Comparison of ENCODE assay signal across 11 cellular contexts in the genomic region with DNA sequence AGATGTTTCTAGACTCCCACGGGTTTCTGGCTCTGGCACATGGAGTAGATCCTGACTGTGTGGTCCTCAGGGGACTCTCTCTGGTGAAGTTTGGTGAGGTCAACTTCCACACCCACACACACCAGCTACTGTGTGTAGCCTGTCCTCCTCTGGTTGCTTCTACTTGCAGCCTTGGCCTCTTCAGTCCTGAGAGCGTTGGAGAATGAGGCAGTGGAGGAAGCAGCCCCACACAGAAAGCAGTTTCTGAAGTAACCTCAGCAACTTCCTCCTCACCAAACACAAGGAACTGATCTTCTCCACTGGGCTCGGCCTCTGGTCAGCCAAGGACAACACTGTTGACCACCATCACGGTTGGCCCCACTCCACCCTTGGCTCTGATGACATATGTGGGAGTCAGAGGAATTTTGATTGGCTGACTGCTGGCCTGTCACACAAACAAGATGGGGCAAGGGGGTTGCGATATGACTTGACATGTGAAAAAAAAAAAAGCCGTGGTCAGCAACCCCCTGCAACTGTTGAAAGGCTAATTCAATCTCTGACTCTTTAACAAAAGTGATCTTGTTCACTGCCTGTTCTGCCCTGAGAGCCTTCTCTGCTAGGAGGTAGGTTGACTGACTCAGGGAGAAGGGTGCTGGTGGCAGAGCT. TPM values are rescaled to one million over a fixed set of nuclear protein-coding genes. Genes with fewer than 3 reads are reported as not detected.
DNase-seq lines count a peak whose midpoint lies in the region; ATAC-seq, FAIRE-seq and TF ChIP-seq lines count a peak whose summit lies in the region.
"Had no signal": no experiment of that assay in that cellular context is flagged by ENCODE, and none has a peak within 500 bp of the region (broad histone marks: within the 10 kb centered on the region; RNA-seq: fewer than 3 reads in every experiment).

No MANE protein-coding gene starts in this region.

- peaks cover 8% of the 10 kb centered on the region for H3K36me3 Mint-ChIP-seq in activated T-helper 1 cell treated with anti-CD3 and anti-CD28 coated beads, Interleukin-12 subunit alpha, Interleukin-12 subunit beta, Interleukin-2, Interleukin-4 antibody, amounts not matched to agents 30 ng/mL and 10 ng/mL and 1 ng/mL, durations not matched to agents 14 hours and 24 hours and 36 hours (ENCODE audit: low read depth)
- H3K36me3 Mint-ChIP-seq: CD4-positive, CD25-positive, alpha-beta regulatory T cell; T-cell had no signal

- no peak overlapping the region for H3K4me2 ChIP-seq in HepG2 (ENCODE audit: low read depth, low read length)
- H3K4me2 ChIP-seq in PC-3 (ENCODE audit: low read length): no peak overlapping the region

- peak overlapping the region; percentile 71 for H3K4me3 Mint-ChIP-seq in activated T-helper 1 cell treated with anti-CD3 and anti-CD28 coated beads, Interleukin-12 subunit alpha, Interleukin-12 subunit beta, Interleukin-2, Interleukin-4 antibody, amounts not matched to agents 30 ng/mL and 10 ng/mL and 1 ng/mL, durations not matched to agents 14 hours and 24 hours and 36 hours
- H3K4me3 Mint-ChIP-seq: CD4-positive, CD25-positive, alpha-beta regulatory T cell; T-cell had no signal

- no peak overlapping the region for H2AFZ ChIP-seq in HepG2 (ENCODE audit: low read length)
- no peak overlapping the region for H2AFZ ChIP-seq in PC-3 (ENCODE audit: low read length)

- POLR2A ChIA-PET in HepG2 (lab: Yijun Ruan, JAX): no interaction called here
- POLR2A ChIA-PET in PC-3 (lab: Charles Lee; ENCODE audit: unreplicated experiment): no interaction called here

- intact Hi-C loops in right lobe of liver (cut with DNase I) (no loop called here), HepG2 (cut with micrococcal nuclease; ENCODE audit: unreplicated experiment) (no loop called here), uterus (cut with DNase I; ENCODE audit: low total_unique reads) (no loop called here), PC-3 (cut with micrococcal nuclease) (no loop called here)
- intact Hi-C loops in activated T-helper 1 cell treated with anti-CD3 and anti-CD28 coated beads, Interleukin-12 subunit alpha, Interleukin-12 subunit beta, Interleukin-2, Interleukin-4 antibody, amounts not matched to agents 30 ng/mL and 10 ng/mL and 1 ng/mL, durations not matched to agents 14 hours and 24 hours and 36 hours (cut with micrococcal nuclease): loop anchor here (1.0 kb wide), 1 partner anchor 72 kb away; no protein-coding TSS in a partner anchor

- no peaks in the 10 kb centered on the region for H3K36me3 ChIP-seq in right lobe of liver
- no peaks in the 10 kb centered on the region for H3K36me3 ChIP-seq in HepG2 (replicated peaks in 1 of 2; ENCODE audit: control insufficient read depth in 1 of 2, insufficient read depth in 2 of 2, low read length in 2 of 2)
- H3K36me3 ChIP-seq in uterus: no peaks in the 10 kb centered on the region
- H3K36me3 ChIP-seq in PC-3 (ENCODE audit: low read depth, low read length): no peaks in the 10 kb centered on the region

- H3F3A ChIP-seq in PC-3 (ENCODE audit: low read length, unreplicated experiment): no peaks in the 10 kb centered on the region

- H3K27me3 ChIP-seq in right lobe of liver (no peaks in the 10 kb centered on the region), HepG2 (ENCODE audit: control insufficient read depth in 1 of 2, insufficient read depth in 2 of 2, low read length in 2 of 2) (peaks cover 0 to 6% of the 10 kb centered on the region in 2 experiments; a peak in 2 of 5 replicates), uterus (no peaks in the 10 kb centered on the region), PC-3 (ENCODE audit: low read length) (no peaks in the 10 kb centered on the region)

- H4K20me1 ChIP-seq in HepG2 (ENCODE audit: insufficient read depth, low read length): no peaks in the 10 kb centered on the region
- no peaks in the 10 kb centered on the region for H4K20me1 ChIP-seq in PC-3 (ENCODE audit: low read length)

- in situ Hi-C loops in HepG2 (cut with HindIII; ENCODE audit: extremely low pct_ligation_motif_present, low pct_unique_long_range_greater_than_20kb): no loop called here

- peaks cover 4% of the 10 kb centered on the region for H3K9me3 Mint-ChIP-seq in activated T-helper 1 cell treated with anti-CD3 and anti-CD28 coated beads, Interleukin-12 subunit alpha, Interleukin-12 subunit beta, Interleukin-2, Interleukin-4 antibody, amounts not matched to agents 30 ng/mL and 10 ng/mL and 1 ng/mL, durations not matched to agents 14 hours and 24 hours and 36 hours

- DNase-seq in right lobe of liver (peak in 2 of 3 donors; percentile 38 to 60), HepG2 (ENCODE audit: low spot score) (no peak), H4 (ENCODE audit: low spot score) (no peak), uterus (no peak), PC-3 (no peak), NCI-H526 (lab: John Stamatoyannopoulos, UW) (no peak)
- peak; percentile 43 for DNase-seq in activated T-helper 1 cell treated with anti-CD3 and anti-CD28 coated beads, Interleukin-12 subunit alpha, Interleukin-12 subunit beta, Interleukin-2, Interleukin-4 antibody, amounts not matched to agents 30 ng/mL and 10 ng/mL and 1 ng/mL, durations not matched to agents 14 hours and 24 hours and 36 hours (ENCODE audit: low spot score)

- TF ChIP-seq CTCF in right lobe of liver (IDR thresholded peaks at IDR 0.05): no peak
- no peak for TF ChIP-seq CTCF in HepG2 (CRISPR knock-in tag; IDR thresholded peaks at IDR 0.05)
- no peak for TF ChIP-seq CTCF in uterus (IDR thresholded peaks at IDR 0.05)
- TF ChIP-seq CTCF in PC-3 (conservative IDR thresholded peaks at IDR 0.05; ENCODE audit: low read depth, low read length): no peak

- H3K9me3 ChIP-seq in right lobe of liver (no peaks in the 10 kb centered on the region), HepG2 (ENCODE audit: low read length) (no peaks in the 10 kb centered on the region), uterus (no peaks in the 10 kb centered on the region), PC-3 (ENCODE audit: low read length) (no peaks in the 10 kb centered on the region)

- H3K27ac Mint-ChIP-seq in activated T-helper 1 cell treated with anti-CD3 and anti-CD28 coated beads, Interleukin-12 subunit alpha, Interleukin-12 subunit beta, Interleukin-2, Interleukin-4 antibody, amounts not matched to agents 30 ng/mL and 10 ng/mL and 1 ng/mL, durations not matched to agents 14 hours and 24 hours and 36 hours: peak overlapping the region; percentile 87
- H3K27ac Mint-ChIP-seq: CD4-positive, CD25-positive, alpha-beta regulatory T cell had no signal

- TF ChIP-seq POLR2A in right lobe of liver (IDR thresholded peaks at IDR 0.05) (no peak), HepG2 (IDR thresholded peaks at IDR 0.05; ENCODE audit: insufficient read depth in 1 of 2, low read depth in 2 of 2, low read length in 2 of 2) (no peak), uterus (IDR thresholded peaks at IDR 0.05) (no peak)

- FAIRE-seq in HepG2 (lab: Jason Lieb, UNC): no peak

- no peak for TF ChIP-seq EP300 in HepG2 (IDR thresholded peaks at IDR 0.05; ENCODE audit: low read depth in 2 of 2, low read length in 2 of 2)
- TF ChIP-seq EP300 in HepG2 (CRISPR knock-in tag; IDR thresholded peaks at IDR 0.05; ENCODE audit: borderline replicate concordance): no peak

- 52% methylated on average over 5 of the region's 6 CpGs for WGBS in right lobe of liver (ENCODE audit: insufficient coverage, low coverage, low lambda C conversion rate, missing lambda C conversion rate)
- WGBS in HepG2 (ENCODE audit: low lambda C conversion rate): 35% methylated on average over 6 of the region's 6 CpGs

- no peaks in the 10 kb centered on the region for H3K27me3 Mint-ChIP-seq in activated T-helper 1 cell treated with anti-CD3 and anti-CD28 coated beads, Interleukin-12 subunit alpha, Interleukin-12 subunit beta, Interleukin-2, Interleukin-4 antibody, amounts not matched to agents 30 ng/mL and 10 ng/mL and 1 ng/mL, durations not matched to agents 14 hours and 24 hours and 36 hours (ENCODE audit: insufficient read depth)

- peak; percentile 52 to 70 (median 59) for ATAC-seq in right lobe of liver
- no peak for ATAC-seq in HepG2
- peak; percentile 46 for ATAC-seq in HG03139 (IDR thresholded peaks at IDR 0.05; ENCODE audit: unreplicated experiment)
- ATAC-seq in PC-3: no peak
- ATAC-seq: T-cell had no signal

- H3K27ac ChIP-seq in right lobe of liver (no peak overlapping the region), HepG2 (ENCODE audit: extremely low read length, insufficient read depth, low read length) (no peak overlapping the region), uterus (no peak overlapping the region), PC-3 (ENCODE audit: low read length) (no peak overlapping the region)

- H3K9me2 ChIP-seq in PC-3 (replicated peaks; ENCODE audit: low read length): no peaks in the 10 kb centered on the region

- TF ChIP-seq RAD21 in HepG2 (CRISPR knock-in tag; IDR thresholded peaks at IDR 0.05): no peak

- H3K4me1 ChIP-seq in right lobe of liver (peaks cover 0 to 14% (median 4%) of the 10 kb centered on the region in 4 donors), HepG2 (ENCODE audit: insufficient read depth, low read length) (peaks cover 19% of the 10 kb centered on the region), uterus (no peaks in the 10 kb centered on the region), PC-3 (ENCODE audit: insufficient read depth, low read length) (peaks cover 5% of the 10 kb centered on the region)

- no TSS peak for BruUV-seq in HepG2 (replicated peaks; lab: Mats Ljungman, UMichigan)
- BruUV-seq in PC-3 (replicated peaks; lab: Mats Ljungman, UMichigan): no TSS peak

- H3K79me2 ChIP-seq in HepG2 (ENCODE audit: insufficient read depth, low read length) (no peaks in the 10 kb centered on the region), PC-3 (ENCODE audit: low read length) (no peaks in the 10 kb centered on the region)

- H3K4me3 ChIP-seq in right lobe of liver (no peak overlapping the region), HepG2 (replicated peaks in 1 of 3; ENCODE audit: insufficient read depth in 1 of 3, low read depth in 2 of 3, low read length in 3 of 3) (no peak overlapping the region), uterus (no peak overlapping the region), PC-3 (ENCODE audit: low read length) (no peak overlapping the region)

- H3K9ac ChIP-seq in HepG2 (ENCODE audit: insufficient read depth, low read depth, low read length) (no peak overlapping the region), PC-3 (ENCODE audit: low read length) (no peak overlapping the region)

- peaks cover 62% of the 10 kb centered on the region for H3K4me1 Mint-ChIP-seq in activated T-helper 1 cell treated with anti-CD3 and anti-CD28 coated beads, Interleukin-12 subunit alpha, Interleukin-12 subunit beta, Interleukin-2, Interleukin-4 antibody, amounts not matched to agents 30 ng/mL and 10 ng/mL and 1 ng/mL, durations not matched to agents 14 hours and 24 hours and 36 hours (ENCODE audit: low read depth)

- CTCF ChIA-PET in HepG2 (lab: Yijun Ruan, JAX; ENCODE audit: low intra/inter-chr PET ratio, low total read pairs): no interaction called here
- CTCF ChIA-PET in PC-3 (lab: Charles Lee): no interaction called here

RNA-seq across cellular contexts. Expression of gene CD86, which starts 19.6 kb away (rescaled TPM):
- total RNA-seq in right lobe of liver (1 to 10 TPM in 5 of 6 experiments, under 1 TPM in 1; 0.97 to 6.7 (median 3.4) TPM), HepG2 (2016; rRNA removed; fragmentation: Illumina TruSeq; extraction: Trizol) (not detected in 2 replicates), uterus (1 to 10 TPM in 3 of 4 donors, under 1 TPM in 1; 0.29 to 4.3 (median 3.0) TPM), PC-3 (2014; rRNA removed) (0.07 TPM in 1 of 2 replicates, not detected in the other)
- not detected in 2 replicates for total RNA-seq in HepG2 (2016; cell fraction: cytosol; rRNA removed; fragmentation: Illumina TruSeq; extraction: Trizol; ENCODE audit: low read depth)
- total RNA-seq in HepG2 (2016; cell fraction: insoluble cytoplasmic fraction; rRNA removed; fragmentation: Illumina TruSeq; extraction: Trizol): not detected in 2 replicates
- total RNA-seq in HepG2 (2016; cell fraction: membrane; rRNA removed; fragmentation: Illumina TruSeq; extraction: Trizol): not detected in 2 replicates
- total RNA-seq in HepG2 (2016; cell fraction: nucleus; rRNA removed; fragmentation: Illumina TruSeq; extraction: Trizol): not detected in 2 replicates
- polyA plus RNA-seq in HepG2 (2011; rRNA removed): not detected in 2 replicates
- polyA plus RNA-seq in HepG2 (2011; cell fraction: cytosol; rRNA removed): not detected in 2 replicates
- not detected in 2 replicates for polyA plus RNA-seq in HepG2 (2011; cell fraction: nucleus; rRNA removed)
- polyA plus RNA-seq in HepG2 (2012): not detected in 2 replicates
- polyA plus RNA-seq in HepG2 (2016; cell fraction: cytosol; fragmentation: Illumina TruSeq; extraction: Trizol; ENCODE audit: low read depth): not detected in 2 replicates
- not detected in 2 replicates for polyA plus RNA-seq in HepG2 (2016; cell fraction: insoluble cytoplasmic fraction; fragmentation: Illumina TruSeq; extraction: Trizol; ENCODE audit: low read depth)
- not detected in 2 replicates for polyA plus RNA-seq in HepG2 (2016; cell fraction: membrane; fragmentation: Illumina TruSeq; extraction: Trizol; ENCODE audit: low read depth)
- polyA plus RNA-seq in HepG2 (2016; cell fraction: nucleus; fragmentation: Illumina TruSeq; extraction: Trizol; ENCODE audit: insufficient read depth, low read depth): not detected in 2 replicates
- polyA minus RNA-seq in HepG2 (2011; rRNA and poly(A)+ RNA removed; ENCODE audit: low replicate concordance): not detected in 2 replicates
- not detected in 2 replicates for polyA minus RNA-seq in HepG2 (2011; cell fraction: cytosol; rRNA and poly(A)+ RNA removed)
- polyA minus RNA-seq in HepG2 (2011; cell fraction: nucleus; rRNA and poly(A)+ RNA removed): not detected in 2 replicates
- total RNA-seq in activated T-helper 1 cell treated with anti-CD3 and anti-CD28 coated beads, Interleukin-12 subunit alpha, Interleukin-12 subunit beta, Interleukin-2, Interleukin-4 antibody, amounts not matched to agents 30 ng/mL and 10 ng/mL and 1 ng/mL, durations not matched to agents 14 hours and 24 hours and 36 hours: 2.7 and 3.8 TPM in 2 replicates
- total RNA-seq in H4 (2014; rRNA removed; shearing (Covaris generic)): 0.39 and 1.6 TPM in 2 replicates
- total RNA-seq: CD4-positive, CD25-positive, alpha-beta regulatory T cell had no signal

RNA-seq across cellular contexts. Expression of gene ILDR1, which starts 52.7 kb away (rescaled TPM):
- total RNA-seq in right lobe of liver (under 1 TPM in 5 of 6 experiments, not detected in 1; 0.12 to 0.88 (median 0.33) TPM), HepG2 (2016; rRNA removed; fragmentation: Illumina TruSeq; extraction: Trizol) (not detected in 2 replicates), uterus (1 to 10 TPM in 1 of 4 donors, not detected in 3; 1.9 TPM), PC-3 (2014; rRNA removed) (4.8 and 5.6 TPM in 2 replicates)
- not detected in 2 replicates for total RNA-seq in HepG2 (2016; cell fraction: cytosol; rRNA removed; fragmentation: Illumina TruSeq; extraction: Trizol; ENCODE audit: low read depth)
- not detected in 2 replicates for total RNA-seq in HepG2 (2016; cell fraction: insoluble cytoplasmic fraction; rRNA removed; fragmentation: Illumina TruSeq; extraction: Trizol)
- not detected in 2 replicates for total RNA-seq in HepG2 (2016; cell fraction: membrane; rRNA removed; fragmentation: Illumina TruSeq; extraction: Trizol)
- not detected in 2 replicates for total RNA-seq in HepG2 (2016; cell fraction: nucleus; rRNA removed; fragmentation: Illumina TruSeq; extraction: Trizol)
- not detected in 2 replicates for polyA plus RNA-seq in HepG2 (2011; rRNA removed)
- polyA plus RNA-seq in HepG2 (2011; cell fraction: cytosol; rRNA removed): not detected in 2 replicates
- not detected in 2 replicates for polyA plus RNA-seq in HepG2 (2011; cell fraction: nucleus; rRNA removed)
- polyA plus RNA-seq in HepG2 (2012): 0.09 TPM in 1 of 2 replicates, not detected in the other
- polyA plus RNA-seq in HepG2 (2016; cell fraction: cytosol; fragmentation: Illumina TruSeq; extraction: Trizol; ENCODE audit: low read depth): not detected in 2 replicates
- not detected in 2 replicates for polyA plus RNA-seq in HepG2 (2016; cell fraction: insoluble cytoplasmic fraction; fragmentation: Illumina TruSeq; extraction: Trizol; ENCODE audit: low read depth)
- polyA plus RNA-seq in HepG2 (2016; cell fraction: membrane; fragmentation: Illumina TruSeq; extraction: Trizol; ENCODE audit: low read depth): not detected in 2 replicates
- polyA plus RNA-seq in HepG2 (2016; cell fraction: nucleus; fragmentation: Illumina TruSeq; extraction: Trizol; ENCODE audit: insufficient read depth, low read depth): not detected in 2 replicates
- not detected in 2 replicates for polyA minus RNA-seq in HepG2 (2011; rRNA and poly(A)+ RNA removed; ENCODE audit: low replicate concordance)
- not detected in 2 replicates for polyA minus RNA-seq in HepG2 (2011; cell fraction: cytosol; rRNA and poly(A)+ RNA removed)
- not detected in 2 replicates for polyA minus RNA-seq in HepG2 (2011; cell fraction: nucleus; rRNA and poly(A)+ RNA removed)
- total RNA-seq in activated T-helper 1 cell treated with anti-CD3 and anti-CD28 coated beads, Interleukin-12 subunit alpha, Interleukin-12 subunit beta, Interleukin-2, Interleukin-4 antibody, amounts not matched to agents 30 ng/mL and 10 ng/mL and 1 ng/mL, durations not matched to agents 14 hours and 24 hours and 36 hours: 0.34 and 0.76 TPM in 2 replicates
- not detected in 2 replicates for total RNA-seq in H4 (2014; rRNA removed; shearing (Covaris generic))
- total RNA-seq: CD4-positive, CD25-positive, alpha-beta regulatory T cell; skeletal muscle tissue had no signal

Comparison
In these comparisons a context has a peak if more than half of its experiments do, and no peak if none do; other contexts are left out.
1. ATAC-seq: peak in right lobe of liver (4 of 4) and HG03139 (single experiment); none in HepG2 (single experiment) and PC-3 (single experiment).
2. DNase-seq: peak in right lobe of liver (2 of 3) and activated T-helper 1 cell treated with anti-CD3 and anti-CD28 coated beads, Interleukin-12 subunit alpha, Interleukin-12 subunit beta, Interleukin-2, Interleukin-4 antibody, amounts not matched to agents 30 ng/mL and 10 ng/mL and 1 ng/mL, durations not matched to agents 14 hours and 24 hours and 36 hours (single experiment); none in HepG2 (single experiment), H4 (single experiment), uterus (0 of 2), PC-3 (single experiment) and NCI-H526 (0 of 2).